ENCODE assay signal across 1 cellular context in the genomic region with DNA sequence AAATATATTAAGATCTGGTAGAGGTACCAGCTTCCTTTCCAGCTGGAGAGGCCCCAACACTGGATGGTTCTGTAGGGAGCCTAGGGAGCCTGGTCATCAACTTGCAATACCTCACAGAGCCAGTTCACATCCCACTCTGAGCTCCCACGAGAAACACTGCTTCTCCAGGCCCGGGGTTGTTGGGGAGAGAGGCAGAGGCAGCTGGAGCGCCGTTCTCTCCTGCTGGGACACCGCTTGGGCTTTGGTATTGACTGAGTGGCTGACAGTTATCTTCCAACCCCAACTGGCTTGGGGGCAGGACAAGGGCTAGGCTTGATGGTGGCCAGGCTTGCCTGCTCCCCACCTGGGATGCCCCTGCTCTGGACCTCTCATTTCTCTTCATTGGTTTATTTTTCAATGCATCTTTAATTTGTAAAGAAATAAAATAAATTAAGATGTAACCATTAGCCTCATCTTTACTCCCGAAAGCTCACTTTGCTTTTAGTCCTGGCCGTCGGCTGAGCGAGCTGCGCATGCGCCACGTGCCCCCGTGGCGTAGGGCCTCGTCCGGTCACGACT.
A peak's percentile ranks its signal among the peaks of the same experiment; 100 is the strongest.
TF ChIP-seq lines count a peak whose summit lies in the region.

No MANE protein-coding gene starts in this region.

TF ChIP-seq in endothelial cell of umbilical vein, 7 proteins besides CTCF, POLR2A, EP300 and RAD21:
- TF ChIP-seq, protein P1, sequence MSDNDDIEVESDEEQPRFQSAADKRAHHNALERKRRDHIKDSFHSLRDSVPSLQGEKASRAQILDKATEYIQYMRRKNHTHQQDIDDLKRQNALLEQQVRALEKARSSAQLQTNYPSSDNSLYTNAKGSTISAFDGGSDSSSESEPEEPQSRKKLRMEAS (IDR thresholded peaks at IDR 0.05; ENCODE audit: insufficient read depth, insufficient read length): peak; percentile 13
- TF ChIP-seq MYC (IDR thresholded peaks at IDR 0.05; ENCODE audit: low read depth, low read length): no peak
